14 cellular contexts compared by ENCODE assay signal in genomic region chr7:2228921-2229320, GRCh38. TPM values are rescaled to one million over a fixed set of nuclear protein-coding genes. Genes with fewer than 3 reads are reported as not detected.
DNase-seq lines count a peak whose midpoint lies in the region; ATAC-seq and TF ChIP-seq lines count a peak whose summit lies in the region.
"Had no signal": no experiment of that assay in that cellular context is flagged by ENCODE, and none has a peak within 500 bp of the region (broad histone marks: within the 10 kb centered on the region; RNA-seq: fewer than 3 reads in every experiment).

No MANE protein-coding gene starts in this region.

- peaks cover 10 to 84% (median 78%) of the 10 kb centered on the region in 11 experiments; a peak in 20 of 22 replicates for H4K20me1 ChIP-seq in BLaER1 treated with 17β-estradiol and CSF1 and Interleukin-3, amounts not matched to agents 10 nM and 100 nM
- H4K20me1 ChIP-seq in SK-N-SH (ENCODE audit: insufficient read depth) = peaks cover 3% of the 10 kb centered on the region; the same call in 1 of the 2 replicates
- H4K20me1 ChIP-seq in osteoblast (ENCODE audit: insufficient read depth, low read length) = peaks cover 13% of the 10 kb centered on the region

- no peak overlapping the region for H3K4me2 ChIP-seq in BLaER1 treated with 17β-estradiol and CSF1 and Interleukin-3, amounts not matched to agents 10 nM and 100 nM
- H3K4me2 ChIP-seq in SK-N-SH (no peak overlapping the region), osteoblast (ENCODE audit: insufficient read depth, low read length) (no peak overlapping the region)

- H3K4me3 ChIP-seq in BLaER1 treated with 17β-estradiol and CSF1 and Interleukin-3, amounts not matched to agents 10 nM and 100 nM = no peak overlapping the region
- no peak overlapping the region for H3K4me3 ChIP-seq in SK-N-SH (ENCODE audit: low read depth in 2 of 2, low read length in 1 of 2)
- no peak overlapping the region for H3K4me3 ChIP-seq in osteoblast (ENCODE audit: insufficient read depth, low read length)

- H3K36me3 ChIP-seq in BLaER1 treated with 17β-estradiol and CSF1 and Interleukin-3, amounts not matched to agents 10 nM and 100 nM = peaks cover 65 to 74% (median 70%) of the 10 kb centered on the region in 11 experiments
- H3K36me3 ChIP-seq in SK-N-SH (replicated peaks in 1 of 2; ENCODE audit: control insufficient read depth in 1 of 2, insufficient read depth in 2 of 2, low read length in 1 of 2) (peaks cover 39 to 41% of the 10 kb centered on the region in 2 experiments), osteoblast (ENCODE audit: insufficient read depth, low read length) (peaks cover 29% of the 10 kb centered on the region)

- H3K9ac ChIP-seq in BLaER1 treated with 17β-estradiol and CSF1 and Interleukin-3, amounts not matched to agents 10 nM and 100 nM = peak overlapping the region in 9 of 11 experiments; percentile 1 to 95 (median 27); a peak in 7 of 22 replicates
- H3K9ac ChIP-seq in SK-N-SH = no peak overlapping the region

- no peak overlapping the region for H3K27ac ChIP-seq in BLaER1 treated with 17β-estradiol and CSF1 and Interleukin-3, amounts not matched to agents 10 nM and 100 nM
- H3K27ac ChIP-seq in SK-N-SH (ENCODE audit: low read depth in 2 of 2, low read length in 1 of 2) (peak overlapping the region in 1 of 2 experiments; percentile 81; a peak in 2 of 4 replicates), osteoblast (ENCODE audit: low read depth, low read length) (no peak overlapping the region)

- peak in 1 of 2 experiments; percentile 18; a peak in 1 of 4 replicates for TF ChIP-seq EP300 in SK-N-SH (IDR thresholded peaks at IDR 0.05; ENCODE audit: borderline replicate concordance in 1 of 2, low read depth in 1 of 2, low read length in 1 of 2)

- H3F3A ChIP-seq in SK-N-SH (replicated peaks; ENCODE audit: insufficient read depth) = peaks cover 6% of the 10 kb centered on the region

- DNase-seq in AG09319 (ENCODE audit: extremely low read depth, low read depth) = peak; percentile 46
- peak; percentile 76 for DNase-seq in SK-N-SH
- DNase-seq in osteoblast (ENCODE audit: insufficient read length, low spot score, missing footprints) = peak; percentile 42
- DNase-seq in GM13977 (ENCODE audit: low spot score) = no peak
- DNase-seq: AML-193; C1 segment of cervical spinal cord; CD4-positive, alpha-beta memory T cell; DMS79; EL; GOT3; H9 had no signal

- POLR2A ChIA-PET in SK-N-SH (lab: Yijun Ruan, JAX) = interaction anchor here (1.2 to 1.4 kb wide), 2 partner anchors 12 to 13 kb away, joined by 3 to 4 read pairs; partner anchors contain the start of genes MRM2 and NUDT1

- no peaks in the 10 kb centered on the region for H3K27me3 ChIP-seq in BLaER1 treated with 17β-estradiol and CSF1 and Interleukin-3, amounts not matched to agents 10 nM and 100 nM
- H3K27me3 ChIP-seq in SK-N-SH (ENCODE audit: insufficient read depth) (no peaks in the 10 kb centered on the region), osteoblast (ENCODE audit: insufficient read depth, low read length) (no peaks in the 10 kb centered on the region)

- H3K9me3 ChIP-seq in BLaER1 treated with 17β-estradiol and CSF1 and Interleukin-3, amounts not matched to agents 10 nM and 100 nM (replicated peaks in 1 of 11) = no peaks in the 10 kb centered on the region
- no peaks in the 10 kb centered on the region for H3K9me3 ChIP-seq in SK-N-SH
- no peaks in the 10 kb centered on the region for H3K9me3 ChIP-seq in osteoblast (ENCODE audit: low read depth, low read length)

- CTCF ChIA-PET in SK-N-SH (lab: Yijun Ruan, JAX) = interaction anchor here (0.6 to 2.2 kb wide), 2 partner anchors 129 to 650 kb away, joined by 3 to 5 read pairs; no protein-coding TSS in a partner anchor

- TF ChIP-seq RAD21 in SK-N-SH (IDR thresholded peaks at IDR 0.05; ENCODE audit: low read length) = no peak

- TF ChIP-seq CTCF in AG09319 (IDR thresholded peaks at IDR 0.05; ENCODE audit: low read depth, low read length) (no peak), SK-N-SH (IDR thresholded peaks at IDR 0.05) (no peak), osteoblast (IDR thresholded peaks at IDR 0.05; ENCODE audit: extremely low read depth, low read depth, low read length) (no peak), GM13977 (IDR thresholded peaks at IDR 0.05; ENCODE audit: extremely low read depth, insufficient read depth, missing control alignments) (no peak)

- no peak overlapping the region for H2AFZ ChIP-seq in SK-N-SH (ENCODE audit: low read depth)
- H2AFZ ChIP-seq in osteoblast (ENCODE audit: low read length) = no peak overlapping the region

- peaks cover 73% of the 10 kb centered on the region for H3K79me2 ChIP-seq in SK-N-SH (ENCODE audit: insufficient read depth)
- H3K79me2 ChIP-seq in osteoblast (ENCODE audit: insufficient read depth, low read length) = peaks cover 56% of the 10 kb centered on the region

- 84% methylated on average over 8 of the region's 8 CpGs for WGBS in SK-N-SH (ENCODE audit: low lambda C conversion rate)

- peaks cover 26 to 44% (median 34%) of the 10 kb centered on the region in 10 experiments for H3K4me1 ChIP-seq in BLaER1 treated with 17β-estradiol and CSF1 and Interleukin-3, amounts not matched to agents 10 nM and 100 nM
- H3K4me1 ChIP-seq in SK-N-SH (ENCODE audit: control insufficient read depth in 1 of 2, insufficient read depth in 2 of 2, low read depth in 1 of 2, low read length in 1 of 2) (peaks cover 0 to 37% of the 10 kb centered on the region in 2 experiments; a peak in 1 of 4 replicates), osteoblast (ENCODE audit: insufficient read depth, low read length) (peaks cover 16% of the 10 kb centered on the region)

- ATAC-seq in GM21423 (IDR thresholded peaks at IDR 0.05; ENCODE audit: unreplicated experiment) (no peak), HG02798 (IDR thresholded peaks at IDR 0.05; ENCODE audit: poor library complexity, unreplicated experiment) (no peak)

- in situ Hi-C loops in GM13977 (cut with MboI; ENCODE audit: low pct_unique_long_range_greater_than_20kb, low sequenced_read_pairs, unreplicated experiment) = no loop called here

- no peaks in the 10 kb centered on the region for H3K9me2 ChIP-seq in SK-N-SH

TF ChIP-seq in SK-N-SH, 30 proteins besides CTCF, POLR2A, EP300 and RAD21:
- TF ChIP-seq EZH2phosphoT487 (IDR thresholded peaks at IDR 0.05; ENCODE audit: borderline replicate concordance, low read depth) = no peak
- TF ChIP-seq GATA2 (CRISPR knock-in tag; IDR thresholded peaks at IDR 0.05) = 0 out of 2 replicates have a peak, but pooled peaks have one; percentile 21

RNA-seq across cellular contexts. Expression of gene MAD1L1, which starts 3.8 kb away (rescaled TPM):
- polyA plus RNA-seq in SK-N-SH (2012; rRNA removed) = 28.7 and 46.2 TPM in 2 replicates
- polyA plus RNA-seq in SK-N-SH (2012; cell fraction: cytosol; rRNA removed) = 20.4 and 23.6 TPM in 2 replicates
- 29.9 and 64.7 TPM in 2 replicates for polyA plus RNA-seq in SK-N-SH (2012; cell fraction: nucleus; rRNA removed)
- 66.2 and 72.2 TPM in 2 replicates for total RNA-seq in osteoblast

RNA-seq across cellular contexts. Expression of gene MRM2, which starts 13.1 kb away (rescaled TPM):
- 30.7 and 34.8 TPM in 2 replicates for polyA plus RNA-seq in SK-N-SH (2012; rRNA removed)
- 36.0 and 37.6 TPM in 2 replicates for polyA plus RNA-seq in SK-N-SH (2012; cell fraction: cytosol; rRNA removed)
- 13.9 and 18.7 TPM in 2 replicates for polyA plus RNA-seq in SK-N-SH (2012; cell fraction: nucleus; rRNA removed)
- 21.4 and 21.5 TPM in 2 replicates for total RNA-seq in osteoblast

RNA-seq across cellular contexts. Expression of gene NUDT1, which starts 13.1 kb away (rescaled TPM):
- 79.5 and 98.1 TPM in 2 replicates for polyA plus RNA-seq in SK-N-SH (2012; rRNA removed)
- polyA plus RNA-seq in SK-N-SH (2012; cell fraction: cytosol; rRNA removed) = 69.1 and 83.0 TPM in 2 replicates
- polyA plus RNA-seq in SK-N-SH (2012; cell fraction: nucleus; rRNA removed) = 53.9 and 64.3 TPM in 2 replicates
- 18.5 and 21.8 TPM in 2 replicates for total RNA-seq in osteoblast
